Comparison of ENCODE assay signal across 15 cellular contexts in the genomic region with DNA sequence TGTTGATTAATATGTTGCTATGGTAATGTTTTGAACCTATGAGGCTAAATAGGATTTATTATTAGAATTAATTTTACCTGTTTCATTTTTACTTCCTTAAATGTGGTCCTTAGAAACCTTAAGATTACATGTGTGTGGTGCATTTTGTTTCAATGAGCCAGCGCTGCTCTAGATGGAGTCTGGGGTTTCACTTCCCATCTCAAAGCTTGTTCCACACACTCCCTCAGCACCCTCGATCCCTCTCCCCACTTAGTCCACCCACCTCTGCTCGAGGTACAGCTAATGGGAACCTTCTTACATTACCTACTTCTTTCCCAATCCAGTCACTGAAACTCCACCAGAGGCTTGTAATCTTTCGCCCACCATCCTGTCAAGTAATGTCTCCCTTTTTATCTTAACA.
DNase-seq lines count a peak whose midpoint lies in the region; ATAC-seq and TF ChIP-seq lines count a peak whose summit lies in the region.
"Had no signal": no experiment of that assay in that cellular context is flagged by ENCODE, and none has a peak within 500 bp of the region (broad histone marks: within the 10 kb centered on the region; RNA-seq: fewer than 3 reads in every experiment).

No MANE protein-coding gene starts in this region.

- H3K4me1 ChIP-seq in hepatocyte (ENCODE audit: insufficient read depth): no peaks in the 10 kb centered on the region
- H3K4me1 ChIP-seq: sigmoid colon had no signal

- no peaks in the 10 kb centered on the region for H4K20me1 ChIP-seq in hepatocyte (ENCODE audit: insufficient read depth, poor library complexity, severe bottlenecking)

- ATAC-seq in GM18519 (IDR thresholded peaks at IDR 0.05; ENCODE audit: low FRiP score, unreplicated experiment) (peak; percentile 77), GM21515 (IDR thresholded peaks at IDR 0.05; ENCODE audit: unreplicated experiment) (peak; percentile 85), HG02970 (IDR thresholded peaks at IDR 0.05; ENCODE audit: low FRiP score, unreplicated experiment) (peak; percentile 51), HG03575 (IDR thresholded peaks at IDR 0.05; ENCODE audit: extremely low read depth, insufficient number of reproducible peaks, low FRiP score, unreplicated experiment) (peak; percentile 65), Right ventricle myocardium inferior (no peak)

- H3K4me3 ChIP-seq in hepatocyte: no peak overlapping the region
- H3K4me3 ChIP-seq: sigmoid colon had no signal

- intact Hi-C loops in Right ventricle myocardium inferior (cut with DNase I): no loop called here

- H3K4me2 ChIP-seq in hepatocyte: no peak overlapping the region
- H3K4me2 ChIP-seq: SK-N-SH had no signal

- no peaks in the 10 kb centered on the region for H3K9me3 ChIP-seq in hepatocyte (ENCODE audit: low read depth)
- H3K9me3 ChIP-seq: SK-N-SH had no signal

- TF ChIP-seq CTCF in hepatocyte (IDR thresholded peaks at IDR 0.05; ENCODE audit: poor library complexity): no peak

- DNase-seq in Right ventricle myocardium inferior (ENCODE audit: missing footprints) (no peak), NCI-H2081 (lab: John Stamatoyannopoulos, UW) (no peak), hepatocyte (ENCODE audit: low spot score) (no peak), SW 1271 (lab: John Stamatoyannopoulos, UW) (no peak)
- DNase-seq: Calu3, cerebellar nuclear complex, erythroblast, NCI-H2107, sigmoid colon, SK-N-SH, WERI-Rb-1 had no signal

- no peak overlapping the region for H3K27ac ChIP-seq in hepatocyte
- H3K27ac ChIP-seq: sigmoid colon, WERI-Rb-1 had no signal

- WGBS in hepatocyte (ENCODE audit: low lambda C conversion rate, missing lambda C conversion rate): 88% methylated on average over 4 of the region's 4 CpGs

- H2AFZ ChIP-seq in hepatocyte: no peak overlapping the region

- no peaks in the 10 kb centered on the region for H3K9me2 ChIP-seq in hepatocyte (replicated peaks; ENCODE audit: insufficient read depth)
- H3K9me2 ChIP-seq: SK-N-SH had no signal

- no peaks in the 10 kb centered on the region for H3K27me3 ChIP-seq in hepatocyte
- H3K27me3 ChIP-seq: sigmoid colon had no signal

- no peaks in the 10 kb centered on the region for H3K79me2 ChIP-seq in hepatocyte

- H3K36me3 ChIP-seq in hepatocyte (replicated peaks; ENCODE audit: insufficient read depth, low read depth): no peaks in the 10 kb centered on the region
- H3K36me3 ChIP-seq: sigmoid colon, WERI-Rb-1 had no signal
